In genomic region chr13:114282143-114282685, GRCh38 we compare ENCODE assay signal across 8 cellular contexts. TPM values are rescaled to one million over a fixed set of nuclear protein-coding genes. Genes with fewer than 3 reads are reported as not detected.
A peak's percentile ranks its signal among the peaks of the same experiment; 100 is the strongest.
DNase-seq lines count a peak whose midpoint lies in the region; ATAC-seq and TF ChIP-seq lines count a peak whose summit lies in the region.

No MANE protein-coding gene starts in this region.

- no peaks in the 10 kb centered on the region for H3K27me3 ChIP-seq in suprapubic skin

- peak overlapping the region; percentile 82 to 96 for H3K27ac Mint-ChIP-seq in natural killer cell treated with Interleukin-12 subunit alpha and Interleukin-12 subunit beta and Interleukin-15 and Interleukin-18, amount 100 ng/mL, for 72 hours

- H3K9me3 Mint-ChIP-seq in natural killer cell treated with Interleukin-12 subunit alpha and Interleukin-12 subunit beta and Interleukin-15 and Interleukin-18, amount 100 ng/mL, for 72 hours: no peaks in the 10 kb centered on the region

- peaks cover 22 to 38% of the 10 kb centered on the region in 2 donors for H3K4me1 Mint-ChIP-seq in natural killer cell treated with Interleukin-12 subunit alpha and Interleukin-12 subunit beta and Interleukin-15 and Interleukin-18, amount 100 ng/mL, for 72 hours (ENCODE audit: low read depth in 2 of 2)

- no peaks in the 10 kb centered on the region for H3K27me3 Mint-ChIP-seq in natural killer cell treated with Interleukin-12 subunit alpha and Interleukin-12 subunit beta and Interleukin-15 and Interleukin-18, amount 100 ng/mL, for 72 hours

- H3K4me3 Mint-ChIP-seq in natural killer cell treated with Interleukin-12 subunit alpha and Interleukin-12 subunit beta and Interleukin-15 and Interleukin-18, amount 100 ng/mL, for 72 hours: peak overlapping the region; percentile 92

- peaks cover 40% of the 10 kb centered on the region for H3K4me1 ChIP-seq in suprapubic skin

- 0% methylated on average over 39 of the region's 41 CpGs for WGBS in suprapubic skin

- no peak for TF ChIP-seq EP300 in suprapubic skin (IDR thresholded peaks at IDR 0.05)

- H3K4me3 ChIP-seq in suprapubic skin: peak overlapping the region; percentile 61

- H3K36me3 ChIP-seq in suprapubic skin: peaks cover 12% of the 10 kb centered on the region

- DNase-seq in NCI-H146 (lab: John Stamatoyannopoulos, UW) (peak; percentile 74), NCI-H146 treated with DMSO at 0.1 percent for 48 hours (lab: John Stamatoyannopoulos, UW; ENCODE audit: unreplicated experiment) (no peak), NCI-H69 (lab: John Stamatoyannopoulos, UW) (peak; percentile 88), activated T-cell treated with anti-CD3 and anti-CD28 coated beads for 1 hour (ENCODE audit: low read depth) (peak; percentile 11), fibroblast of gingiva (ENCODE audit: low read depth) (peak; percentile 11), suprapubic skin (ENCODE audit: low spot score in 2 of 2) (peak; percentile 72 to 83)
- DNase-seq in natural killer cell treated with Interleukin-12 subunit alpha and Interleukin-12 subunit beta and Interleukin-15 and Interleukin-18, amount 100 ng/mL, for 72 hours (ENCODE audit: low spot score): peak; percentile 61

- H3K27ac ChIP-seq in suprapubic skin: peak overlapping the region; percentile 98

- no peak for TF ChIP-seq CTCF in suprapubic skin (IDR thresholded peaks at IDR 0.05)

- H3K9me3 ChIP-seq in suprapubic skin: no peaks in the 10 kb centered on the region

- TF ChIP-seq POLR2A in suprapubic skin (IDR thresholded peaks at IDR 0.05): no peak

- peak; percentile 17 for ATAC-seq in HG02884 (IDR thresholded peaks at IDR 0.05; ENCODE audit: unreplicated experiment)
- ATAC-seq in natural killer cell treated with Interleukin-12 subunit alpha and Interleukin-12 subunit beta and Interleukin-15 and Interleukin-18, amount 100 ng/mL, for 72 hours: peak; percentile 17 to 39

- peaks cover 15% of the 10 kb centered on the region for H3K36me3 Mint-ChIP-seq in natural killer cell treated with Interleukin-12 subunit alpha and Interleukin-12 subunit beta and Interleukin-15 and Interleukin-18, amount 100 ng/mL, for 72 hours

RNA-seq across cellular contexts. Expression of gene UPF3A, which starts 0.8 kb away (rescaled TPM):
- 10 to 100 TPM; 30.8 to 44.3 TPM for total RNA-seq in natural killer cell treated with Interleukin-12 subunit alpha and Interleukin-12 subunit beta and Interleukin-15 and Interleukin-18, amount 100 ng/mL, for 72 hours
- total RNA-seq in suprapubic skin: 10 to 100 TPM; 17.6 to 57.3 (median 30.8) TPM

RNA-seq across cellular contexts. Expression of gene CHAMP1, which starts 32.1 kb away (rescaled TPM):
- total RNA-seq in natural killer cell treated with Interleukin-12 subunit alpha and Interleukin-12 subunit beta and Interleukin-15 and Interleukin-18, amount 100 ng/mL, for 72 hours: 10 to 100 TPM; 17.5 to 24.4 TPM
- 10 to 100 TPM; 10.0 to 22.1 (median 15.0) TPM for total RNA-seq in suprapubic skin

RNA-seq across cellular contexts. Expression of gene CDC16, which starts 47.5 kb away (rescaled TPM):
- 10 to 100 TPM; 60.5 to 88.0 TPM for total RNA-seq in natural killer cell treated with Interleukin-12 subunit alpha and Interleukin-12 subunit beta and Interleukin-15 and Interleukin-18, amount 100 ng/mL, for 72 hours
- 100 to 1,000 TPM in 1 of 4 donors, 10 to 100 TPM in 3; 42.5 to 210 (median 57.2) TPM for total RNA-seq in suprapubic skin
